16 cellular contexts compared by ENCODE assay signal in the genomic region with DNA sequence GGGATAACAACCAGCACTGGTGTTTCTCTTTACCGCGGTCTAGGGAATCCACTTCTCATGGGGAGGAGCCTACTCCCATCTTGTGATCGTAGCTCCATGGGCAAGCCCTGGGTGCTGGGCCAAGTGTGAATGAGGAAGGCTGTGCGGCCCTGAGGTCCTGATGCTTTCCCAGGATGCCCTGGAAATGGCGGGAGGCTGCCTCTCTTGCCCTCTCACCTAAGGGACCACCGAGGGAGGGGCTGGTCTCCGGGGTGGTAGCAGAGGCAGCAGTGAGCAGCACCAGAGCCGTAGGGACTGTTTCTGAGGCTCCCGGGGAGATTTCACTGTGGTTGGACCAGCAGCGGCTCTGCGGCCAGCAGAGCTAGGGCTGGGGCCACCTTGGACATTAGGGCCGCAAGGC. TPM values are rescaled to one million over a fixed set of nuclear protein-coding genes. Genes with fewer than 3 reads are reported as not detected.
DNase-seq lines count a peak whose midpoint lies in the region; ATAC-seq, FAIRE-seq and TF ChIP-seq lines count a peak whose summit lies in the region.
"Had no signal": no experiment of that assay in that cellular context is flagged by ENCODE, and none has a peak within 500 bp of the region (broad histone marks: within the 10 kb centered on the region; RNA-seq: fewer than 3 reads in every experiment).

No MANE protein-coding gene starts in this region.

- no peaks in the 10 kb centered on the region for H3K36me3 ChIP-seq in BLaER1
- H3K36me3 ChIP-seq in H7 (replicated peaks; ENCODE audit: control insufficient read depth, insufficient read depth, low read length): no peaks in the 10 kb centered on the region
- no peaks in the 10 kb centered on the region for H3K36me3 ChIP-seq in HepG2 (replicated peaks in 1 of 2; ENCODE audit: control insufficient read depth in 1 of 2, insufficient read depth in 2 of 2, low read length in 2 of 2)
- no peaks in the 10 kb centered on the region for H3K36me3 ChIP-seq in stomach

- H3K4me1 ChIP-seq in BLaER1: peaks cover 42% of the 10 kb centered on the region
- no peaks in the 10 kb centered on the region for H3K4me1 ChIP-seq in HepG2 (ENCODE audit: insufficient read depth, low read length)
- H3K4me1 ChIP-seq in stomach: no peaks in the 10 kb centered on the region

- peak overlapping the region; percentile 47 for H3K27ac ChIP-seq in BLaER1
- H3K27ac ChIP-seq in HepG2 (ENCODE audit: extremely low read length, insufficient read depth, low read length): no peak overlapping the region
- H3K27ac ChIP-seq in stomach: no peak overlapping the region
- H3K27ac ChIP-seq: C4-2B had no signal

- no peak for TF ChIP-seq CTCF in HepG2 (CRISPR knock-in tag; IDR thresholded peaks at IDR 0.05)
- no peak for TF ChIP-seq CTCF in stomach (IDR thresholded peaks at IDR 0.05)

- no peak for TF ChIP-seq RAD21 in HepG2 (CRISPR knock-in tag; IDR thresholded peaks at IDR 0.05)

- in situ Hi-C loops in HepG2 (cut with HindIII; ENCODE audit: extremely low pct_ligation_motif_present, low pct_unique_long_range_greater_than_20kb): no loop called here

- POLR2A ChIA-PET in HepG2 (lab: Yijun Ruan, JAX): interaction anchor here (1.0 kb wide), 1 partner anchor 20 kb away, joined by 3 read pairs; the partner anchor contains the start of gene DIS3L2

- H2AFZ ChIP-seq in HepG2 (ENCODE audit: low read length): no peak overlapping the region

- TF ChIP-seq POLR2A in HepG2 (IDR thresholded peaks at IDR 0.05; ENCODE audit: insufficient read depth in 1 of 2, low read depth in 2 of 2, low read length in 2 of 2): no peak
- TF ChIP-seq POLR2A in stomach (IDR thresholded peaks at IDR 0.05): no peak

- CTCF ChIA-PET in HepG2 (lab: Yijun Ruan, JAX; ENCODE audit: low intra/inter-chr PET ratio, low total read pairs): no interaction called here

- H3K9ac ChIP-seq in BLaER1: no peak overlapping the region
- no peak overlapping the region for H3K9ac ChIP-seq in HepG2 (ENCODE audit: insufficient read depth, low read depth, low read length)

- H3K27me3 ChIP-seq in BLaER1 (no peaks in the 10 kb centered on the region), H7 (ENCODE audit: control insufficient read depth, insufficient read depth, low read length) (no peaks in the 10 kb centered on the region), HepG2 (ENCODE audit: control insufficient read depth in 1 of 2, insufficient read depth in 2 of 2, low read length in 2 of 2) (peaks cover 5 to 21% of the 10 kb centered on the region in 2 experiments), stomach (peaks cover 0 to 9% (median 0%) of the 10 kb centered on the region in 3 donors)

- ATAC-seq in HepG2 (no peak), HG02763 (IDR thresholded peaks at IDR 0.05; ENCODE audit: unreplicated experiment) (no peak)

- H3K4me2 ChIP-seq in BLaER1: peak overlapping the region; percentile 68
- H3K4me2 ChIP-seq in HepG2 (ENCODE audit: low read depth, low read length): no peak overlapping the region

- H3K4me3 ChIP-seq in BLaER1 (no peak overlapping the region), H7 (ENCODE audit: insufficient read depth, low read depth, low read length) (no peak overlapping the region), HepG2 (replicated peaks in 1 of 3; ENCODE audit: insufficient read depth in 1 of 3, low read depth in 2 of 3, low read length in 3 of 3) (no peak overlapping the region), stomach (no peak overlapping the region)

- intact Hi-C loops in HepG2 (cut with micrococcal nuclease; ENCODE audit: unreplicated experiment) (no loop called here), stomach (cut with DNase I; ENCODE audit: low total_unique reads) (no loop called here)

- BruUV-seq in HepG2 (replicated peaks; lab: Mats Ljungman, UMichigan): no TSS peak

- H3K79me2 ChIP-seq in HepG2 (ENCODE audit: insufficient read depth, low read length): no peaks in the 10 kb centered on the region

- no peak for FAIRE-seq in HepG2 (lab: Jason Lieb, UNC)

- H4K20me1 ChIP-seq in BLaER1 (no peaks in the 10 kb centered on the region), HepG2 (ENCODE audit: insufficient read depth, low read length) (no peaks in the 10 kb centered on the region)

- TF ChIP-seq EP300 in HepG2 (IDR thresholded peaks at IDR 0.05; ENCODE audit: low read depth in 2 of 2, low read length in 2 of 2) (no peak), HepG2 (CRISPR knock-in tag; IDR thresholded peaks at IDR 0.05; ENCODE audit: borderline replicate concordance) (no peak), stomach (IDR thresholded peaks at IDR 0.05) (no peak)

- WGBS in HepG2 (ENCODE audit: low lambda C conversion rate): 49% methylated on average over 12 of the region's 12 CpGs
- WGBS in stomach, 5 donors: 74 to 92% (median 88%) methylated on average over 12 of the region's 12 CpGs

- DNase-seq in H7: peak; percentile 33
- DNase-seq in HepG2 (ENCODE audit: low spot score): no peak
- peak; percentile 10 for DNase-seq in stomach
- DNase-seq in COLO668 (lab: John Stamatoyannopoulos, UW; ENCODE audit: unreplicated experiment): no peak
- DNase-seq in DMS153 (lab: John Stamatoyannopoulos, UW): no peak
- DNase-seq: 8988T; CD4-positive, alpha-beta T cell; DMS79 treated with DMSO at 0.1 percent for 48 hours; GF-D8; GOT3; H9 had no signal

- no peaks in the 10 kb centered on the region for H3K9me3 ChIP-seq in BLaER1
- H3K9me3 ChIP-seq in HepG2 (ENCODE audit: low read length): no peaks in the 10 kb centered on the region
- no peaks in the 10 kb centered on the region for H3K9me3 ChIP-seq in stomach

TF ChIP-seq in HepG2, 621 proteins besides CTCF, POLR2A, EP300 and RAD21 (continues in another document):
- no peak for TF ChIP-seq ATAD3A (CRISPR knock-in tag; IDR thresholded peaks at IDR 0.05)
- no peak for TF ChIP-seq SNAPC2 (CRISPR knock-in tag; IDR thresholded peaks at IDR 0.05)
- no peak for TF ChIP-seq KLF12 (CRISPR knock-in tag; IDR thresholded peaks at IDR 0.05; ENCODE audit: borderline replicate concordance)
- no peak for TF ChIP-seq ISX (CRISPR knock-in tag; conservative IDR thresholded peaks at IDR 0.05)

RNA-seq across cellular contexts. Expression of gene NPPC, which starts 15.5 kb away (rescaled TPM):
- 0.18 and 1.1 TPM in 2 replicates for total RNA-seq in H7 (2014; rRNA removed; shearing (Covaris generic))
- total RNA-seq in HepG2 (2016; rRNA removed; fragmentation: Illumina TruSeq; extraction: Trizol): 0.11 TPM in 1 of 2 replicates, not detected in the other
- not detected in 2 replicates for total RNA-seq in HepG2 (2016; cell fraction: cytosol; rRNA removed; fragmentation: Illumina TruSeq; extraction: Trizol; ENCODE audit: low read depth)
- 0.15 TPM in 1 of 2 replicates, not detected in the other for total RNA-seq in HepG2 (2016; cell fraction: insoluble cytoplasmic fraction; rRNA removed; fragmentation: Illumina TruSeq; extraction: Trizol)
- not detected in 2 replicates for total RNA-seq in HepG2 (2016; cell fraction: membrane; rRNA removed; fragmentation: Illumina TruSeq; extraction: Trizol)
- total RNA-seq in HepG2 (2016; cell fraction: nucleus; rRNA removed; fragmentation: Illumina TruSeq; extraction: Trizol): not detected in 2 replicates
- polyA plus RNA-seq in HepG2 (2011; rRNA removed): not detected in 2 replicates
- polyA plus RNA-seq in HepG2 (2011; cell fraction: cytosol; rRNA removed): 0.17 TPM in 1 of 2 replicates, not detected in the other
- not detected in 2 replicates for polyA plus RNA-seq in HepG2 (2011; cell fraction: nucleus; rRNA removed)
- 0.17 TPM in 1 of 2 replicates, not detected in the other for polyA plus RNA-seq in HepG2 (2012)
- polyA plus RNA-seq in HepG2 (2016; cell fraction: cytosol; fragmentation: Illumina TruSeq; extraction: Trizol; ENCODE audit: low read depth): not detected in 2 replicates
- not detected in 2 replicates for polyA plus RNA-seq in HepG2 (2016; cell fraction: insoluble cytoplasmic fraction; fragmentation: Illumina TruSeq; extraction: Trizol; ENCODE audit: low read depth)
- not detected in 2 replicates for polyA plus RNA-seq in HepG2 (2016; cell fraction: membrane; fragmentation: Illumina TruSeq; extraction: Trizol; ENCODE audit: low read depth)
- polyA plus RNA-seq in HepG2 (2016; cell fraction: nucleus; fragmentation: Illumina TruSeq; extraction: Trizol; ENCODE audit: insufficient read depth, low read depth): not detected in 2 replicates
- 0.14 TPM in 1 of 2 replicates, not detected in the other for polyA minus RNA-seq in HepG2 (2011; rRNA and poly(A)+ RNA removed; ENCODE audit: low replicate concordance)
- not detected in 2 replicates for polyA minus RNA-seq in HepG2 (2011; cell fraction: cytosol; rRNA and poly(A)+ RNA removed)
- polyA minus RNA-seq in HepG2 (2011; cell fraction: nucleus; rRNA and poly(A)+ RNA removed): not detected in 2 replicates
- 1 to 10 TPM in 1 of 5 donors, not detected in 4; 2.9 TPM for total RNA-seq in stomach
- 1 to 10 TPM in 1 of 3 donors, not detected in 2; 4.0 TPM for polyA plus RNA-seq in stomach
- total RNA-seq: A673 had no signal
- polyA plus RNA-seq: AG04450 had no signal

RNA-seq across cellular contexts. Expression of gene DIS3L2, which starts 19.8 kb away (rescaled TPM):
- 22.7 and 26.5 TPM in 2 replicates for total RNA-seq in H7 (2014; rRNA removed; shearing (Covaris generic))
- 20.3 and 23.9 TPM in 2 replicates for total RNA-seq in HepG2 (2016; rRNA removed; fragmentation: Illumina TruSeq; extraction: Trizol)
- 27.2 and 32.6 TPM in 2 replicates for total RNA-seq in HepG2 (2016; cell fraction: cytosol; rRNA removed; fragmentation: Illumina TruSeq; extraction: Trizol; ENCODE audit: low read depth)
- 16.0 and 21.5 TPM in 2 replicates for total RNA-seq in HepG2 (2016; cell fraction: insoluble cytoplasmic fraction; rRNA removed; fragmentation: Illumina TruSeq; extraction: Trizol)
- total RNA-seq in HepG2 (2016; cell fraction: membrane; rRNA removed; fragmentation: Illumina TruSeq; extraction: Trizol): 10.1 and 13.9 TPM in 2 replicates
- total RNA-seq in HepG2 (2016; cell fraction: nucleus; rRNA removed; fragmentation: Illumina TruSeq; extraction: Trizol): 38.8 and 40.6 TPM in 2 replicates
- polyA plus RNA-seq in HepG2 (2011; rRNA removed): 7.0 and 9.6 TPM in 2 replicates
- 5.5 and 7.5 TPM in 2 replicates for polyA plus RNA-seq in HepG2 (2011; cell fraction: cytosol; rRNA removed)
- 45.1 and 57.6 TPM in 2 replicates for polyA plus RNA-seq in HepG2 (2011; cell fraction: nucleus; rRNA removed)
- 10.7 and 11.8 TPM in 2 replicates for polyA plus RNA-seq in HepG2 (2012)
- polyA plus RNA-seq in HepG2 (2016; cell fraction: cytosol; fragmentation: Illumina TruSeq; extraction: Trizol; ENCODE audit: low read depth): 3.1 and 3.3 TPM in 2 replicates
- polyA plus RNA-seq in HepG2 (2016; cell fraction: insoluble cytoplasmic fraction; fragmentation: Illumina TruSeq; extraction: Trizol; ENCODE audit: low read depth): 14.0 and 14.3 TPM in 2 replicates
- polyA plus RNA-seq in HepG2 (2016; cell fraction: membrane; fragmentation: Illumina TruSeq; extraction: Trizol; ENCODE audit: low read depth): 4.9 and 5.5 TPM in 2 replicates
- 35.3 and 36.0 TPM in 2 replicates for polyA plus RNA-seq in HepG2 (2016; cell fraction: nucleus; fragmentation: Illumina TruSeq; extraction: Trizol; ENCODE audit: insufficient read depth, low read depth)
- 12.0 and 17.6 TPM in 2 replicates for polyA minus RNA-seq in HepG2 (2011; rRNA and poly(A)+ RNA removed; ENCODE audit: low replicate concordance)
- 5.4 and 5.9 TPM in 2 replicates for polyA minus RNA-seq in HepG2 (2011; cell fraction: cytosol; rRNA and poly(A)+ RNA removed)
- 53.8 and 56.6 TPM in 2 replicates for polyA minus RNA-seq in HepG2 (2011; cell fraction: nucleus; rRNA and poly(A)+ RNA removed)
- total RNA-seq in stomach: 100 to 1,000 TPM in 1 of 5 donors, 10 to 100 TPM in 4; 17.7 to 124 (median 51.8) TPM
- polyA plus RNA-seq in stomach: 10 to 100 TPM; 10.4 to 17.2 (median 13.5) TPM

Comparison
In these comparisons a context has a peak if more than half of its experiments do, and no peak if none do; other contexts are left out.
1. DNase-seq: peak in H7 (single experiment) and stomach (single experiment); none in HepG2 (single experiment), COLO668 (single experiment) and DMS153 (single experiment).